Comparison of ENCODE assay signal across 33 cellular contexts in genomic region chr2:194938066-194938465, GRCh38.
DNase-seq lines count a peak whose midpoint lies in the region; ATAC-seq, FAIRE-seq and TF ChIP-seq lines count a peak whose summit lies in the region.
"Had no signal": no experiment of that assay in that cellular context is flagged by ENCODE, and none has a peak within 500 bp of the region (broad histone marks: within the 10 kb centered on the region; RNA-seq: fewer than 3 reads in every experiment).

No MANE protein-coding gene starts in this region.

- H3K9ac ChIP-seq in HepG2 (ENCODE audit: insufficient read depth, low read depth, low read length) = no peak overlapping the region
- H3K9ac ChIP-seq in PC-3 (ENCODE audit: low read length) = no peak overlapping the region
- H3K9ac ChIP-seq: BLaER1; BLaER1 treated with 17β-estradiol and CSF1 and Interleukin-3, amounts not matched to agents 10 nM and 100 nM had no signal

- TF ChIP-seq EP300 in HepG2 (IDR thresholded peaks at IDR 0.05; ENCODE audit: low read depth in 2 of 2, low read length in 2 of 2) = no peak
- TF ChIP-seq EP300 in HepG2 (CRISPR knock-in tag; IDR thresholded peaks at IDR 0.05; ENCODE audit: borderline replicate concordance) = no peak

- H3K4me1 ChIP-seq in HepG2 (ENCODE audit: insufficient read depth, low read length) (no peaks in the 10 kb centered on the region), right lobe of liver (no peaks in the 10 kb centered on the region), PC-3 (ENCODE audit: insufficient read depth, low read length) (no peaks in the 10 kb centered on the region), hepatocyte (ENCODE audit: insufficient read depth) (no peaks in the 10 kb centered on the region)
- H3K4me1 ChIP-seq: A549; BE2C; BLaER1; BLaER1 treated with 17β-estradiol and CSF1 and Interleukin-3, amounts not matched to agents 10 nM and 100 nM; Caco-2 had no signal

- H3K27ac ChIP-seq in HepG2 (ENCODE audit: extremely low read length, insufficient read depth, low read length) (no peak overlapping the region), right lobe of liver (no peak overlapping the region), PC-3 (ENCODE audit: low read length) (no peak overlapping the region), hepatocyte (no peak overlapping the region)
- H3K27ac ChIP-seq: 22Rv1; A549; BLaER1; BLaER1 treated with 17β-estradiol and CSF1 and Interleukin-3, amounts not matched to agents 10 nM and 100 nM; C4-2B had no signal

- H3K4me2 ChIP-seq in HepG2 (ENCODE audit: low read depth, low read length) (no peak overlapping the region), PC-3 (ENCODE audit: low read length) (no peak overlapping the region), hepatocyte (no peak overlapping the region)
- H3K4me2 ChIP-seq: A549; BLaER1; BLaER1 treated with 17β-estradiol and CSF1 and Interleukin-3, amounts not matched to agents 10 nM and 100 nM had no signal

- intact Hi-C loops in HepG2 (cut with micrococcal nuclease; ENCODE audit: unreplicated experiment) (no loop called here), right lobe of liver (cut with DNase I) (no loop called here), PC-3 (cut with micrococcal nuclease) (no loop called here)

- no peak for TF ChIP-seq RAD21 in HepG2 (CRISPR knock-in tag; IDR thresholded peaks at IDR 0.05)

- no peaks in the 10 kb centered on the region for H3K27me3 ChIP-seq in HepG2 (ENCODE audit: control insufficient read depth in 1 of 2, insufficient read depth in 2 of 2, low read length in 2 of 2)
- H3K27me3 ChIP-seq in right lobe of liver = no peaks in the 10 kb centered on the region
- no peaks in the 10 kb centered on the region for H3K27me3 ChIP-seq in PC-3 (ENCODE audit: low read length)
- no peaks in the 10 kb centered on the region for H3K27me3 ChIP-seq in hepatocyte
- H3K27me3 ChIP-seq: BE2C; BLaER1; BLaER1 treated with 17β-estradiol and CSF1 and Interleukin-3, amounts not matched to agents 10 nM and 100 nM had no signal

- no peaks in the 10 kb centered on the region for H3K9me2 ChIP-seq in PC-3 (replicated peaks; ENCODE audit: low read length)
- no peaks in the 10 kb centered on the region for H3K9me2 ChIP-seq in hepatocyte (replicated peaks; ENCODE audit: insufficient read depth)

- in situ Hi-C loops in HepG2 (cut with HindIII; ENCODE audit: extremely low pct_ligation_motif_present, low pct_unique_long_range_greater_than_20kb) = no loop called here

- no peaks in the 10 kb centered on the region for H3F3A ChIP-seq in PC-3 (ENCODE audit: low read length, unreplicated experiment)

- TF ChIP-seq POLR2A in HepG2 (IDR thresholded peaks at IDR 0.05; ENCODE audit: insufficient read depth in 1 of 2, low read depth in 2 of 2, low read length in 2 of 2) = no peak
- no peak for TF ChIP-seq POLR2A in right lobe of liver (IDR thresholded peaks at IDR 0.05)

- FAIRE-seq in HepG2 (lab: Jason Lieb, UNC) = no peak
- FAIRE-seq: A204.1, A549, D721Med had no signal

- DNase-seq in HepG2 (ENCODE audit: low spot score) (no peak), right lobe of liver (no peak), PC-3 (no peak), epithelial cell of esophagus (ENCODE audit: low read depth) (peak; percentile 4), Kasumi-1 (lab: John Stamatoyannopoulos, UW) (no peak), hepatocyte (ENCODE audit: low spot score) (no peak)
- DNase-seq: 8988T; ACHN; AML-193; BE2C; C1 segment of cervical spinal cord; Caco-2; Calu3; CD4-positive, alpha-beta memory T cell; CD4-positive, alpha-beta T cell; CD4-positive, CD25-positive, alpha-beta regulatory T cell; CD8-positive, alpha-beta memory T cell; CD8-positive, alpha-beta T cell; COR-L47; DMS 273 treated with DMSO at 0.1 percent for 48 hours; DMS153; DMS53; DMS79; DMS79 treated with DMSO at 0.1 percent for 48 hours; DND-41; EL had no signal

- TF ChIP-seq CTCF in HepG2 (CRISPR knock-in tag; IDR thresholded peaks at IDR 0.05) = no peak
- no peak for TF ChIP-seq CTCF in right lobe of liver (IDR thresholded peaks at IDR 0.05)
- TF ChIP-seq CTCF in PC-3 (conservative IDR thresholded peaks at IDR 0.05; ENCODE audit: low read depth, low read length) = no peak
- no peak for TF ChIP-seq CTCF in epithelial cell of esophagus (IDR thresholded peaks at IDR 0.05; ENCODE audit: insufficient read depth, low read depth, low read length, missing control alignments)
- no peak for TF ChIP-seq CTCF in hepatocyte (IDR thresholded peaks at IDR 0.05; ENCODE audit: poor library complexity)

- H3K9me3 ChIP-seq in HepG2 (ENCODE audit: low read length) (no peaks in the 10 kb centered on the region), right lobe of liver (no peaks in the 10 kb centered on the region), PC-3 (ENCODE audit: low read length) (no peaks in the 10 kb centered on the region), hepatocyte (ENCODE audit: low read depth) (no peaks in the 10 kb centered on the region)
- H3K9me3 ChIP-seq: A549; BE2C; BLaER1; BLaER1 treated with 17β-estradiol and CSF1 and Interleukin-3, amounts not matched to agents 10 nM and 100 nM; Caco-2 had no signal

- ATAC-seq in HepG2 = no peak
- no peak for ATAC-seq in right lobe of liver
- peak; percentile 70 for ATAC-seq in PC-3
- ATAC-seq: A549; CD8-positive, alpha-beta T cell had no signal

- no peak overlapping the region for H3K4me3 ChIP-seq in HepG2 (replicated peaks in 1 of 3; ENCODE audit: insufficient read depth in 1 of 3, low read depth in 2 of 3, low read length in 3 of 3)
- no peak overlapping the region for H3K4me3 ChIP-seq in right lobe of liver
- H3K4me3 ChIP-seq in PC-3 (ENCODE audit: low read length) = no peak overlapping the region
- H3K4me3 ChIP-seq in epithelial cell of esophagus (ENCODE audit: low read length) = no peak overlapping the region
- no peak overlapping the region for H3K4me3 ChIP-seq in hepatocyte
- H3K4me3 ChIP-seq: A549; BLaER1; BLaER1 treated with 17β-estradiol and CSF1 and Interleukin-3, amounts not matched to agents 10 nM and 100 nM had no signal

- H3K36me3 ChIP-seq in HepG2 (replicated peaks in 1 of 2; ENCODE audit: control insufficient read depth in 1 of 2, insufficient read depth in 2 of 2, low read length in 2 of 2) = no peaks in the 10 kb centered on the region
- no peaks in the 10 kb centered on the region for H3K36me3 ChIP-seq in right lobe of liver
- H3K36me3 ChIP-seq in PC-3 (ENCODE audit: low read depth, low read length) = no peaks in the 10 kb centered on the region
- no peaks in the 10 kb centered on the region for H3K36me3 ChIP-seq in hepatocyte (replicated peaks; ENCODE audit: insufficient read depth, low read depth)
- H3K36me3 ChIP-seq: BE2C; BLaER1; BLaER1 treated with 17β-estradiol and CSF1 and Interleukin-3, amounts not matched to agents 10 nM and 100 nM had no signal

- BruUV-seq in HepG2 (replicated peaks; lab: Mats Ljungman, UMichigan) = no TSS peak
- BruUV-seq in PC-3 (replicated peaks; lab: Mats Ljungman, UMichigan) = no TSS peak

- H4K20me1 ChIP-seq in HepG2 (ENCODE audit: insufficient read depth, low read length) (no peaks in the 10 kb centered on the region), PC-3 (ENCODE audit: low read length) (no peaks in the 10 kb centered on the region), hepatocyte (ENCODE audit: insufficient read depth, poor library complexity, severe bottlenecking) (no peaks in the 10 kb centered on the region)
- H4K20me1 ChIP-seq: BLaER1; BLaER1 treated with 17β-estradiol and CSF1 and Interleukin-3, amounts not matched to agents 10 nM and 100 nM had no signal

- 6% methylated on average over 2 of the region's 2 CpGs for WGBS in HepG2 (ENCODE audit: low lambda C conversion rate)
- 49% methylated on average over 2 of the region's 2 CpGs for WGBS in right lobe of liver (ENCODE audit: insufficient coverage, low coverage, low lambda C conversion rate, missing lambda C conversion rate)
- WGBS in hepatocyte (ENCODE audit: low lambda C conversion rate, missing lambda C conversion rate) = 77% methylated on average over 2 of the region's 2 CpGs

- POLR2A ChIA-PET in HepG2 (lab: Yijun Ruan, JAX) (no interaction called here), PC-3 (lab: Charles Lee; ENCODE audit: unreplicated experiment) (no interaction called here)

- H3K79me2 ChIP-seq in HepG2 (ENCODE audit: insufficient read depth, low read length) = no peaks in the 10 kb centered on the region
- no peaks in the 10 kb centered on the region for H3K79me2 ChIP-seq in PC-3 (ENCODE audit: low read length)
- H3K79me2 ChIP-seq in hepatocyte = no peaks in the 10 kb centered on the region

- CTCF ChIA-PET in HepG2 (lab: Yijun Ruan, JAX; ENCODE audit: low intra/inter-chr PET ratio, low total read pairs) (no interaction called here), PC-3 (lab: Charles Lee) (no interaction called here)

- no peak overlapping the region for H2AFZ ChIP-seq in HepG2 (ENCODE audit: low read length)
- no peak overlapping the region for H2AFZ ChIP-seq in PC-3 (ENCODE audit: low read length)
- H2AFZ ChIP-seq in hepatocyte = no peak overlapping the region

TF ChIP-seq in HepG2, 621 proteins besides CTCF, POLR2A, EP300 and RAD21:
- TF ChIP-seq MAFK (conservative IDR thresholded peaks at IDR 0.05 in 1 of 2, IDR thresholded peaks at IDR 0.05 in 1 of 2; ENCODE audit: low read length in 2 of 2) (peak in 1 of 2 experiments; percentile 43; a peak in 2 of 4 replicates), MAFF (IDR thresholded peaks at IDR 0.05; ENCODE audit: low read depth, low read length) (peak; percentile 60), ZNF841 (CRISPR knock-in tag; IDR thresholded peaks at IDR 0.05; ENCODE audit: borderline replicate concordance) (no peak), ZNF20 (CRISPR knock-in tag; IDR thresholded peaks at IDR 0.05) (no peak)
